Comparison of ENCODE assay signal across 1 cellular context in the genomic region with DNA sequence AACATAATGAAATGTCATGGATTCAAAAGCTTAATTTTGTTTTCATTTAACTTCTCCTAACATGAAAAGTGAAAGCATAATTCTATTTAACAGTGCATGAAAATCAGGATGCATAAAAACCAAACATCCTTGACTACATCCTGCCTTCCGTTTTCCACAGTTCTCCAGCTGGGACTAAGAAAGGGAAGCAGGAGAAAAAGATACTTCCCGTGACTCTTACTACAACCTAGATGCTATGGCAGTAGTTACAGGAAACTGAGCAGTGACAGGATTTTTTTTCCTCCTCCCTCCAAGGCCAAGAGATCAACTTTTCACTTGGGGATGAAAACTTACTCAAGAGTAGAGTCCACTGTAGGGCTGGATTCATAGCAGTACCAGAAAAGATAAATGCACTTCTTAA.
TF ChIP-seq lines count a peak whose summit lies in the region.

No MANE protein-coding gene starts in this region.

TF ChIP-seq in H1, 55 proteins besides CTCF, POLR2A, EP300 and RAD21:
- TF ChIP-seq EZH2 (IDR thresholded peaks at IDR 0.05; ENCODE audit: low read depth, low read length, severe bottlenecking) (no peak), SP1 (IDR thresholded peaks at IDR 0.05; ENCODE audit: low read depth, low read length) (no peak)
TF ChIP-seq in H1: peak in this region for 0.
